ENCODE assay signal across 8 cellular contexts in the genomic region with DNA sequence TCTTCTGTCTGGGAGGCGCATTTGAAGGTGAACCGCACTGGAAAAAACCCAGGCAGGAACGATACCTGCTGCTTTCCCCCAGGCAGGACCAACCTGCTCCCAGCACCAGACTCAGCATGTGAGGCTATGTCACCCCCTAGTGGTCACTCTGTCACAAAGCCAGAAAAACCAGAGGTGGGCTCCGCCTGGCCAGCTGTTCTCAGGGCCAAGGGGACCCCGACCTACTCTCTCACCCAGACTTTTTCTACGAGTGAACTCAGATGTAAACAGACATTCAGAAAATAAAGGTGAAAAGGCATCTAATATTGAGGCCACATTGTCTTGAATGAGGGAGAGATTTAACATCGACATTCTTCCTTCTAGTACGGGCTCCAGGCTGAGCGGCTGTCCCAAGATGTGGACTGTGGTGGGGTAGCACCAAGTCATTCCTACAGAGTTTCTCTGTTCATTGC.
DNase-seq lines count a peak whose midpoint lies in the region; ATAC-seq and TF ChIP-seq lines count a peak whose summit lies in the region.

No MANE protein-coding gene starts in this region.

- H3K36me3 Mint-ChIP-seq in naive thymus-derived CD4-positive, alpha-beta T cell = peaks cover 0 to 9% (median 0%) of the 10 kb centered on the region in 5 donors

- H3K4me1 Mint-ChIP-seq in naive thymus-derived CD4-positive, alpha-beta T cell = peaks cover 17 to 60% (median 33%) of the 10 kb centered on the region in 7 donors

- H3K4me3 Mint-ChIP-seq in naive thymus-derived CD4-positive, alpha-beta T cell = no peak overlapping the region

- H3K36me3 ChIP-seq in DOHH2 (ENCODE audit: control insufficient read depth, low read length) (no peaks in the 10 kb centered on the region), tibial nerve (no peaks in the 10 kb centered on the region)
- peaks cover 0 to 2% (median 0%) of the 10 kb centered on the region in 3 experiments for H3K36me3 ChIP-seq in naive thymus-derived CD4-positive, alpha-beta T cell (ENCODE audit: control insufficient read depth in 2 of 3, insufficient read depth in 3 of 3, low read length in 3 of 3)

- H3K27me3 Mint-ChIP-seq in naive thymus-derived CD4-positive, alpha-beta T cell = no peaks in the 10 kb centered on the region

- no peaks in the 10 kb centered on the region for H3K79me2 ChIP-seq in DOHH2 (ENCODE audit: control insufficient read depth, low read length)

- peaks cover 7% of the 10 kb centered on the region; the same call in 1 of the 2 replicates for H3K27me3 ChIP-seq in DOHH2 (ENCODE audit: control insufficient read depth, low read length)
- no peaks in the 10 kb centered on the region for H3K27me3 ChIP-seq in naive thymus-derived CD4-positive, alpha-beta T cell (ENCODE audit: control insufficient read depth in 2 of 2, insufficient read depth in 2 of 2, low read length in 2 of 2)
- no peaks in the 10 kb centered on the region for H3K27me3 ChIP-seq in tibial nerve

- H4K20me1 ChIP-seq in DOHH2 (ENCODE audit: control insufficient read depth, insufficient read depth, low read depth, low read length) = no peaks in the 10 kb centered on the region

- H3K4me1 ChIP-seq in DOHH2 (ENCODE audit: control insufficient read depth, low read length) (no peaks in the 10 kb centered on the region), tibial nerve (peaks cover 0 to 56% (median 30%) of the 10 kb centered on the region in 4 donors)
- peaks cover 12 to 22% of the 10 kb centered on the region in 2 donors for H3K4me1 ChIP-seq in naive thymus-derived CD4-positive, alpha-beta T cell (ENCODE audit: control insufficient read depth in 2 of 2, insufficient read depth in 2 of 2, low read length in 2 of 2)

- H3K9me3 ChIP-seq in DOHH2 (ENCODE audit: control insufficient read depth, insufficient read depth, low read length) (no peaks in the 10 kb centered on the region), tibial nerve (no peaks in the 10 kb centered on the region)
- H3K9me3 ChIP-seq in naive thymus-derived CD4-positive, alpha-beta T cell (ENCODE audit: control insufficient read depth in 2 of 3, low read length in 3 of 3) = no peaks in the 10 kb centered on the region

- POLR2A ChIA-PET in naive thymus-derived CD4-positive, alpha-beta T cell (lab: Charles Lee) = interaction anchor here (1.0 to 1.6 kb wide), 2 partner anchors 21 to 127 kb away, joined by 3 to 4 read pairs; no protein-coding TSS in a partner anchor

- no peak overlapping the region for H3K4me2 ChIP-seq in DOHH2 (ENCODE audit: low read length)

- WGBS in tibial nerve, 2 donors = 51 to 56% methylated on average over 7 to 9 of the region's 9 CpGs

- TF ChIP-seq EP300 in tibial nerve (IDR thresholded peaks at IDR 0.05) = no peak

- no peaks in the 10 kb centered on the region for H3K9me3 Mint-ChIP-seq in naive thymus-derived CD4-positive, alpha-beta T cell

- peak; percentile 97 for TF ChIP-seq CTCF in DOHH2 (IDR thresholded peaks at IDR 0.05; ENCODE audit: low read depth, low read length, poor library complexity, severe bottlenecking)
- peak; percentile 78 to 86 (median 81) for TF ChIP-seq CTCF in tibial nerve (IDR thresholded peaks at IDR 0.05)

- no peaks in the 10 kb centered on the region for H3K9me2 ChIP-seq in DOHH2 (replicated peaks; ENCODE audit: control insufficient read depth, low read length)

- CTCF ChIA-PET in naive thymus-derived CD4-positive, alpha-beta T cell (lab: Charles Lee) = interaction anchor here (0.6 to 1.9 kb wide), 11 partner anchors 10 to 299 kb away, joined by 3 to 10 read pairs (median 3); no protein-coding TSS in a partner anchor

- H3K27ac Mint-ChIP-seq in naive thymus-derived CD4-positive, alpha-beta T cell = peak overlapping the region in 6 of 9 donors; percentile 8 to 83 (median 56)

- H3F3A ChIP-seq in DOHH2 (ENCODE audit: control insufficient read depth, insufficient read depth) = no peaks in the 10 kb centered on the region

- H3K27ac ChIP-seq in DOHH2 (ENCODE audit: low read depth, low read length) = no peak overlapping the region
- no peak overlapping the region for H3K27ac ChIP-seq in naive thymus-derived CD4-positive, alpha-beta T cell (ENCODE audit: low read depth, low read length)
- no peak overlapping the region for H3K27ac ChIP-seq in tibial nerve

- DNase-seq in NCI-H526 treated with DMSO at 0.1 percent for 48 hours (lab: John Stamatoyannopoulos, UW) (peak; percentile 42), activated T-cell treated with anti-CD3 and anti-CD28 coated beads for 1 hour (ENCODE audit: low read depth) (peak; percentile 42), erythroblast (lab: John Stamatoyannopoulos, UW) (peak; percentile 39 to 67), tibial nerve (ENCODE audit: low spot score in 2 of 2) (peak in 1 of 2 donors; percentile 47)
- DNase-seq in naive thymus-derived CD4-positive, alpha-beta T cell = peak in 8 of 9 donors; percentile 38 to 67 (median 58)

- ATAC-seq in HG02885 (IDR thresholded peaks at IDR 0.05; ENCODE audit: poor library complexity, unreplicated experiment) = peak; percentile 57
- peak; percentile 67 for ATAC-seq in naive thymus-derived CD4-positive, alpha-beta T cell
- ATAC-seq in HG02571 (IDR thresholded peaks at IDR 0.05; ENCODE audit: unreplicated experiment) = no peak

- TF ChIP-seq POLR2A in erythroblast (IDR thresholded peaks at IDR 0.05; ENCODE audit: low read length) = no peak
- TF ChIP-seq POLR2A in tibial nerve (IDR thresholded peaks at IDR 0.05) = no peak

- intact Hi-C loops in naive thymus-derived CD4-positive, alpha-beta T cell (cut with micrococcal nuclease) = loop anchor here (1.0 to 5.0 kb wide), 10 partner anchors 10 to 444 kb away; no protein-coding TSS in a partner anchor

- H3K4me3 ChIP-seq in DOHH2 (ENCODE audit: low read length) (no peak overlapping the region), tibial nerve (no peak overlapping the region)
- no peak overlapping the region for H3K4me3 ChIP-seq in naive thymus-derived CD4-positive, alpha-beta T cell (ENCODE audit: low read length)
